Comparison of ENCODE assay signal across 19 cellular contexts in the genomic region with DNA sequence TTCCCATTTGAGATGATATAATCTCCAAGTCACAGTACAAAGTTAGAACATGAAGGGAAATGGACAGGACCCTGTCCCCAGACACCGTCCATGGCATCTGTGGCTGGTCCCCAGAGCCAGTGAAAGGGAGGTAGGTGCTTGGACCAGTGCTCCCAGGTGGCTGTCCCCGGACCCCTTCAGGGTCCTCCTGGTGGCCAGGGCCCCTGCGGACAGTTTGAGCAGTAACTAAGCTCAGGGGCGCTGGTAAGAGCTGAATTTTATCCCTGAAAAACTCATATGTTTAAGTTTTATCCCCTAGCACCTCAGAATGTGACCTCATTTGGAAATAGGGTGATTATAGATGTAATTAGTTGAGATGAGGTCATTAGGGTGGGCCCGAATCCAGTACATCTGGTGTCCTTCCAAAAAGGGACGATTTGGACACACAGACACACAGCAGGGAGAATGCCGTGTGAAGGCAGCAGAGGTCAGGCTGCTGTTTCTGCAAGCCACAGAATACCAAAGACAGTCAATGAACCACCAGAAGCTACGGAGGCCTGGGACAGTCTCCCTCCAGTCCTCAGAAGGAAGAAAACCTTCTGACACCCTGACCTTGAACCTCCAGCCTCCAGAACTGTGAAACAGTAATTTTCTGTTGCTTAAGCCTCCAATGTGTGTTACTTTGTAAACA.
DNase-seq lines count a peak whose midpoint lies in the region; ATAC-seq and TF ChIP-seq lines count a peak whose summit lies in the region.
"Had no signal": no experiment of that assay in that cellular context is flagged by ENCODE, and none has a peak within 500 bp of the region (broad histone marks: within the 10 kb centered on the region; RNA-seq: fewer than 3 reads in every experiment).

No MANE protein-coding gene starts in this region.

- no peaks in the 10 kb centered on the region for H3K4me1 ChIP-seq in tibial artery

- no peaks in the 10 kb centered on the region for H3K9me2 ChIP-seq in neural cell (ENCODE audit: insufficient read depth, low read length)

- H3K9ac ChIP-seq in neural cell (ENCODE audit: low read length): no peak overlapping the region

- TF ChIP-seq EP300 in neural cell (conservative IDR thresholded peaks at IDR 0.05; ENCODE audit: poor library complexity, severe bottlenecking): no peak

- H4K20me1 ChIP-seq in neural cell (ENCODE audit: insufficient read depth): no peaks in the 10 kb centered on the region

- H3K79me2 ChIP-seq in neural cell (replicated peaks; ENCODE audit: insufficient read depth, low read length): no peaks in the 10 kb centered on the region

- no peak overlapping the region for H2AFZ ChIP-seq in neural cell (ENCODE audit: low read depth, low read length)

- ATAC-seq in GM19395 (IDR thresholded peaks at IDR 0.05; ENCODE audit: unreplicated experiment): no peak
- ATAC-seq in esophagus mucosa: no peak
- ATAC-seq: CD8-positive, alpha-beta T cell had no signal

- DNase-seq in AG20443 (ENCODE audit: low spot score) (peak; percentile 65), GM04504 (ENCODE audit: low read depth) (peak; percentile 3), coronary artery (ENCODE audit: low spot score) (peak; percentile 56), tibial artery (no peak)
- DNase-seq: AML-193; C1 segment of cervical spinal cord; CD8-positive, alpha-beta T cell; DND-41; H7; IMR-90; NCI-H1694; NCI-H2081; NCI-H446; NCI-H526 treated with DMSO at 0.1 percent for 48 hours; NK-92 treated with Interleukin-12 subunit alpha and Interleukin-12 subunit beta, amount 100 ng/mL, for 24 hours; T-helper 1 cell had no signal

- TF ChIP-seq CTCF in coronary artery (IDR thresholded peaks at IDR 0.05) (no peak), neural cell (IDR thresholded peaks at IDR 0.05; ENCODE audit: poor library complexity, severe bottlenecking) (no peak), tibial artery (IDR thresholded peaks at IDR 0.05) (no peak)

- H3K36me3 ChIP-seq in neural cell (ENCODE audit: insufficient read depth, low read length) (no peaks in the 10 kb centered on the region), tibial artery (no peaks in the 10 kb centered on the region)

- no peaks in the 10 kb centered on the region for H3K27me3 ChIP-seq in neural cell (ENCODE audit: insufficient read depth, low read depth, low read length)
- no peaks in the 10 kb centered on the region for H3K27me3 ChIP-seq in tibial artery

- no peak overlapping the region for H3K27ac ChIP-seq in coronary artery
- H3K27ac ChIP-seq in neural cell (ENCODE audit: low read length): peak overlapping the region; percentile 9
- no peak overlapping the region for H3K27ac ChIP-seq in tibial artery

- TF ChIP-seq RAD21 in neural cell (conservative IDR thresholded peaks at IDR 0.05): no peak

- H3K4me3 ChIP-seq in coronary artery: no peak overlapping the region
- H3K4me3 ChIP-seq in neural cell (ENCODE audit: low read length): peak overlapping the region; percentile 9
- no peak overlapping the region for H3K4me3 ChIP-seq in tibial artery

- intact Hi-C loops in tibial artery (cut with DNase I; ENCODE audit: low total_unique reads): no loop called here

- no peak overlapping the region for H3K4me2 ChIP-seq in neural cell (ENCODE audit: low read length)

- H3F3A ChIP-seq in neural cell (ENCODE audit: insufficient read depth, low read length, poor library complexity, severe bottlenecking): no peaks in the 10 kb centered on the region

- H3K9me3 ChIP-seq in neural cell (ENCODE audit: low read length) (no peaks in the 10 kb centered on the region), tibial artery (no peaks in the 10 kb centered on the region)

TF ChIP-seq in neural cell, 6 proteins besides CTCF, POLR2A, EP300 and RAD21:
- TF ChIP-seq SMC3 (conservative IDR thresholded peaks at IDR 0.05; ENCODE audit: poor library complexity) (no peak), TAF1 (IDR thresholded peaks at IDR 0.05; ENCODE audit: low read depth) (no peak), EZH2 (IDR thresholded peaks at IDR 0.05; ENCODE audit: borderline replicate concordance, insufficient read depth, low read length, poor library complexity, severe bottlenecking) (no peak), MXI1 (conservative IDR thresholded peaks at IDR 0.05; ENCODE audit: poor library complexity, severe bottlenecking) (no peak)
- TF ChIP-seq, protein P1, sequence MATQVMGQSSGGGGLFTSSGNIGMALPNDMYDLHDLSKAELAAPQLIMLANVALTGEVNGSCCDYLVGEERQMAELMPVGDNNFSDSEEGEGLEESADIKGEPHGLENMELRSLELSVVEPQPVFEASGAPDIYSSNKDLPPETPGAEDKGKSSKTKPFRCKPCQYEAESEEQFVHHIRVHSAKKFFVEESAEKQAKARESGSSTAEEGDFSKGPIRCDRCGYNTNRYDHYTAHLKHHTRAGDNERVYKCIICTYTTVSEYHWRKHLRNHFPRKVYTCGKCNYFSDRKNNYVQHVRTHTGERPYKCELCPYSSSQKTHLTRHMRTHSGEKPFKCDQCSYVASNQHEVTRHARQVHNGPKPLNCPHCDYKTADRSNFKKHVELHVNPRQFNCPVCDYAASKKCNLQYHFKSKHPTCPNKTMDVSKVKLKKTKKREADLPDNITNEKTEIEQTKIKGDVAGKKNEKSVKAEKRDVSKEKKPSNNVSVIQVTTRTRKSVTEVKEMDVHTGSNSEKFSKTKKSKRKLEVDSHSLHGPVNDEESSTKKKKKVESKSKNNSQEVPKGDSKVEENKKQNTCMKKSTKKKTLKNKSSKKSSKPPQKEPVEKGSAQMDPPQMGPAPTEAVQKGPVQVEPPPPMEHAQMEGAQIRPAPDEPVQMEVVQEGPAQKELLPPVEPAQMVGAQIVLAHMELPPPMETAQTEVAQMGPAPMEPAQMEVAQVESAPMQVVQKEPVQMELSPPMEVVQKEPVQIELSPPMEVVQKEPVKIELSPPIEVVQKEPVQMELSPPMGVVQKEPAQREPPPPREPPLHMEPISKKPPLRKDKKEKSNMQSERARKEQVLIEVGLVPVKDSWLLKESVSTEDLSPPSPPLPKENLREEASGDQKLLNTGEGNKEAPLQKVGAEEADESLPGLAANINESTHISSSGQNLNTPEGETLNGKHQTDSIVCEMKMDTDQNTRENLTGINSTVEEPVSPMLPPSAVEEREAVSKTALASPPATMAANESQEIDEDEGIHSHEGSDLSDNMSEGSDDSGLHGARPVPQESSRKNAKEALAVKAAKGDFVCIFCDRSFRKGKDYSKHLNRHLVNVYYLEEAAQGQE (IDR thresholded peaks at IDR 0.05; ENCODE audit: borderline replicate concordance): no peak

Comparison
In these comparisons a context has a peak if more than half of its experiments do, and no peak if none do; other contexts are left out.
1. DNase-seq: peak in AG20443 (single experiment), GM04504 (single experiment) and coronary artery (single experiment); none in tibial artery (0 of 2).